12 cellular contexts compared by ENCODE assay signal in the genomic region with DNA sequence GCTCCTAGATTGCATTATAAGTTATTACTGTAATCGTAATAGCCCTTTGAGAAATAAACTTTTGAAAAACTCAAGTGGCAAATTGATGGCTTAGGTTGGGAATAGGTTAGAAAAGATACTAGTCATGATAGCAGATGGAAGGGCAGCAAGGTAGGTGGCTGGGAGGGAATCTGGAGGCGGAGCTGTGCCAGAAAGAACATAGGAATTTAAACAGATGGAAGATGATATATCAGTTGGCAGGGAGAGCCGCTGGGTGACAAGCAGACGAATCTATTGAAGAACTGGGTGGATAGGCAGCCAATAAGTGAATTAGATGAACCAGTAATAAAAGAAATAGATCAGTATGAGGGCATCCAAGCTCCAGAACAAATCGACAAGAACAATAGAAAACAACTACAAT.
DNase-seq lines count a peak whose midpoint lies in the region; ATAC-seq lines count a peak whose summit lies in the region.
"Had no signal": no experiment of that assay in that cellular context is flagged by ENCODE, and none has a peak within 500 bp of the region (broad histone marks: within the 10 kb centered on the region; RNA-seq: fewer than 3 reads in every experiment).

No MANE protein-coding gene starts in this region.

- in situ Hi-C loops in G401 (cut with HindIII; ENCODE audit: low sequenced_read_pairs), result no loop called here

- ATAC-seq in HG03378 (IDR thresholded peaks at IDR 0.05; ENCODE audit: unreplicated experiment) (no peak), HG03565 (IDR thresholded peaks at IDR 0.05; ENCODE audit: unreplicated experiment) (no peak), GM19351 (IDR thresholded peaks at IDR 0.05; ENCODE audit: unreplicated experiment) (no peak)
- ATAC-seq: GM23338, HepG2 had no signal

- peak; percentile 15 for DNase-seq in DMS 273 (lab: John Stamatoyannopoulos, UW; ENCODE audit: unreplicated experiment)
- no peak for DNase-seq in DMS 273 treated with DMSO at 0.1 percent for 48 hours (lab: John Stamatoyannopoulos, UW)
- DNase-seq in G401 (ENCODE audit: low spot score), result peak; percentile 97
- peak; percentile 34 for DNase-seq in NCI-H69 (lab: John Stamatoyannopoulos, UW)
- peak; percentile 62 to 95 for DNase-seq in cerebellar nuclear complex (lab: John Stamatoyannopoulos, UW)
- DNase-seq: CD4-positive, CD25-positive, alpha-beta regulatory T cell; DMS79 had no signal
